In genomic region chr1:18903313-18903671, GRCh38 we compare ENCODE assay signal across 8 cellular contexts. TPM values are rescaled to one million over a fixed set of nuclear protein-coding genes. Genes with fewer than 3 reads are reported as not detected.
DNase-seq lines count a peak whose midpoint lies in the region; ATAC-seq, FAIRE-seq and TF ChIP-seq lines count a peak whose summit lies in the region.

No MANE protein-coding gene starts in this region.

- peaks cover 8% of the 10 kb centered on the region for H3K79me2 ChIP-seq in astrocyte (ENCODE audit: insufficient read depth, low read length)

- H3K4me3 ChIP-seq in astrocyte (ENCODE audit: insufficient read depth, low read depth, low read length) (peak overlapping the region; percentile 79), right lobe of liver (peak overlapping the region; percentile 92 to 99 (median 94)), tibial artery (peak overlapping the region; percentile 68 to 87)

- no peak overlapping the region for H2AFZ ChIP-seq in astrocyte (ENCODE audit: low read depth, low read length)

- intact Hi-C loops in right lobe of liver (cut with DNase I): no loop called here
- intact Hi-C loops in tibial artery (cut with DNase I; ENCODE audit: low total_unique reads): loop anchor here (10.0 kb wide), 1 partner anchor 332 kb away; no protein-coding TSS in a partner anchor

- WGBS in right lobe of liver (ENCODE audit: insufficient coverage, low coverage, low lambda C conversion rate, missing lambda C conversion rate): 12% methylated on average over 7 of the region's 7 CpGs

- peaks cover 7% of the 10 kb centered on the region for H3K36me3 Mint-ChIP-seq in activated T-cell treated with anti-CD3 and anti-CD28 coated beads, Interleukin-2, amount 50 U/mL, for 4 hours (ENCODE audit: insufficient read depth)
- H3K36me3 Mint-ChIP-seq in astrocyte (ENCODE audit: low read depth, unreplicated experiment): peaks cover 9% of the 10 kb centered on the region

- H4K20me1 ChIP-seq in astrocyte (ENCODE audit: insufficient read depth, low read length): peaks cover 40% of the 10 kb centered on the region

- H3K4me1 ChIP-seq in astrocyte (ENCODE audit: insufficient read depth, low read length) (peaks cover 14% of the 10 kb centered on the region), right lobe of liver (peaks cover 0 to 30% (median 12%) of the 10 kb centered on the region in 4 donors), tibial artery (peaks cover 7 to 39% (median 33%) of the 10 kb centered on the region in 4 donors)

- no peaks in the 10 kb centered on the region for H3K27me3 ChIP-seq in astrocyte (ENCODE audit: insufficient read depth, low read length)
- no peaks in the 10 kb centered on the region for H3K27me3 ChIP-seq in right lobe of liver
- no peaks in the 10 kb centered on the region for H3K27me3 ChIP-seq in tibial artery

- no peak for DNase-seq in activated T-cell treated with anti-CD3 and anti-CD28 coated beads, Interleukin-2, amount 50 U/mL, for 4 hours
- DNase-seq in activated T-cell treated with anti-CD3 and anti-CD28 coated beads, Interleukin-2, amount 50 U/mL, for 1 hour: no peak
- DNase-seq in astrocyte (ENCODE audit: low read depth): no peak
- no peak for DNase-seq in right lobe of liver
- no peak for DNase-seq in tibial artery
- no peak for DNase-seq in OCI-M1 (lab: John Stamatoyannopoulos, UW)

- H3K27me3 Mint-ChIP-seq in activated T-cell treated with anti-CD3 and anti-CD28 coated beads, Interleukin-2, amount 50 U/mL, for 4 hours (ENCODE audit: low read depth): no peaks in the 10 kb centered on the region
- H3K27me3 Mint-ChIP-seq in astrocyte (ENCODE audit: low read depth, unreplicated experiment): no peaks in the 10 kb centered on the region

- H3K9me3 ChIP-seq in astrocyte (ENCODE audit: insufficient read depth, low read depth, low read length): no peaks in the 10 kb centered on the region
- H3K9me3 ChIP-seq in right lobe of liver: no peaks in the 10 kb centered on the region
- no peaks in the 10 kb centered on the region for H3K9me3 ChIP-seq in tibial artery

- TF ChIP-seq CTCF in astrocyte (IDR thresholded peaks at IDR 0.05; ENCODE audit: insufficient read depth, low read depth, low read length): no peak
- no peak for TF ChIP-seq CTCF in right lobe of liver (IDR thresholded peaks at IDR 0.05)
- no peak for TF ChIP-seq CTCF in tibial artery (IDR thresholded peaks at IDR 0.05)

- H3K9ac ChIP-seq in astrocyte (ENCODE audit: low read length): peak overlapping the region; percentile 90

- no peak for FAIRE-seq in astrocyte (lab: Jason Lieb, UNC)

- no peaks in the 10 kb centered on the region for H3K9me3 Mint-ChIP-seq in activated T-cell treated with anti-CD3 and anti-CD28 coated beads, Interleukin-2, amount 50 U/mL, for 4 hours
- no peaks in the 10 kb centered on the region for H3K9me3 Mint-ChIP-seq in astrocyte (ENCODE audit: unreplicated experiment)

- H3K4me3 Mint-ChIP-seq in activated T-cell treated with anti-CD3 and anti-CD28 coated beads, Interleukin-2, amount 50 U/mL, for 4 hours: peak overlapping the region; percentile 90
- H3K4me3 Mint-ChIP-seq in astrocyte (ENCODE audit: unreplicated experiment): peak overlapping the region; percentile 90

- H3K27ac ChIP-seq in astrocyte (ENCODE audit: low read depth, low read length) (peak overlapping the region; percentile 91), right lobe of liver (peak overlapping the region; percentile 43 to 96 (median 74)), tibial artery (peak overlapping the region; percentile 88 to 90)

- no peak for TF ChIP-seq POLR2A in right lobe of liver (IDR thresholded peaks at IDR 0.05)

- ATAC-seq in activated T-cell treated with anti-CD3 and anti-CD28 coated beads, Interleukin-2, amount 50 U/mL, for 4 hours: no peak
- ATAC-seq in right lobe of liver (no peak), HG02610 (IDR thresholded peaks at IDR 0.05; ENCODE audit: unreplicated experiment) (no peak), HG03520 (IDR thresholded peaks at IDR 0.05; ENCODE audit: unreplicated experiment) (no peak)

- H3K36me3 ChIP-seq in astrocyte (ENCODE audit: insufficient read depth, low read length) (peaks cover 11% of the 10 kb centered on the region), right lobe of liver (peaks cover 0 to 3% (median 0%) of the 10 kb centered on the region in 4 donors), tibial artery (peaks cover 6 to 30% (median 11%) of the 10 kb centered on the region in 3 donors)

- peaks cover 24% of the 10 kb centered on the region for H3K4me1 Mint-ChIP-seq in activated T-cell treated with anti-CD3 and anti-CD28 coated beads, Interleukin-2, amount 50 U/mL, for 4 hours (ENCODE audit: low read depth)
- no peaks in the 10 kb centered on the region for H3K4me1 Mint-ChIP-seq in astrocyte (ENCODE audit: low read depth, unreplicated experiment)

- peak overlapping the region; percentile 96 for H3K4me2 ChIP-seq in astrocyte (ENCODE audit: low read length)

- peak overlapping the region; percentile 58 for H3K27ac Mint-ChIP-seq in astrocyte (ENCODE audit: unreplicated experiment)

RNA-seq across cellular contexts. Expression of gene ALDH4A1, which starts 0.9 kb away (rescaled TPM):
- 1 to 10 TPM; 4.2 to 4.6 (median 4.4) TPM for total RNA-seq in activated T-cell treated with anti-CD3 and anti-CD28 coated beads, Interleukin-2, amount 50 U/mL, for 4 hours
- 10.4 and 13.8 TPM in 2 replicates for total RNA-seq in astrocyte
- 100 to 1,000 TPM; 218 to 364 (median 265) TPM for total RNA-seq in right lobe of liver

RNA-seq across cellular contexts. Expression of gene TAS1R2, which starts 43.8 kb away (rescaled TPM):
- total RNA-seq in activated T-cell treated with anti-CD3 and anti-CD28 coated beads, Interleukin-2, amount 50 U/mL, for 4 hours: not detected
- total RNA-seq in astrocyte (not detected in 2 replicates), right lobe of liver (under 1 TPM in 1 of 6 experiments, not detected in 5; 0.07 TPM)

RNA-seq across cellular contexts. Expression of gene IFFO2, which starts 53.2 kb away (rescaled TPM):
- total RNA-seq in activated T-cell treated with anti-CD3 and anti-CD28 coated beads, Interleukin-2, amount 50 U/mL, for 4 hours: 10 to 100 TPM; 36.0 to 47.6 (median 36.1) TPM
- 34.2 and 39.6 TPM in 2 replicates for total RNA-seq in astrocyte
- total RNA-seq in right lobe of liver: 10 to 100 TPM in 2 of 6 experiments, 1 to 10 TPM in 4; 2.9 to 12.7 (median 7.2) TPM

Comparison
In these comparisons a context has a peak if more than half of its experiments do, and no peak if none do; other contexts are left out.
1. RNA of gene ALDH4A1, which starts 0.9 kb away (total RNA-seq): 218 to 364 TPM in right lobe of liver; 10.4 to 13.8 TPM in astrocyte and 4.2 to 4.6 TPM in activated T-cell treated with anti-CD3 and anti-CD28 coated beads, Interleukin-2, amount 50 U/mL, for 4 hours; every median in the first group is over 10 times any median in the second.
2. Peak in every context shown above with its lines, with median percentiles within 50 percentile points of each other: H3K27ac ChIP-seq and H3K4me3 ChIP-seq.